11 cellular contexts compared by ENCODE assay signal in genomic region chr16:11836653-11837244, GRCh38. TPM values are rescaled to one million over a fixed set of nuclear protein-coding genes. Genes with fewer than 3 reads are reported as not detected.
DNase-seq lines count a peak whose midpoint lies in the region; ATAC-seq and TF ChIP-seq lines count a peak whose summit lies in the region.
"Had no signal": no experiment of that assay in that cellular context is flagged by ENCODE, and none has a peak within 500 bp of the region (broad histone marks: within the 10 kb centered on the region; RNA-seq: fewer than 3 reads in every experiment).

No MANE protein-coding gene starts in this region.

- no peak for DNase-seq in activated T-cell treated with anti-CD3 and anti-CD28 coated beads, Interleukin-2, amount 50 U/mL, for 4 hours
- DNase-seq in activated T-cell treated with anti-CD3 and anti-CD28 coated beads, Interleukin-2, amount 50 U/mL, for 72 hours, result no peak
- DNase-seq in SJSA1 (ENCODE audit: low read depth in 1 of 2, low spot score in 2 of 2), result peak in 1 of 2 experiments; percentile 41
- DNase-seq in fibroblast of villous mesenchyme (ENCODE audit: low read depth), result peak; percentile 71
- no peak for DNase-seq in pons (ENCODE audit: low spot score)
- DNase-seq: naive B cell had no signal

- no peaks in the 10 kb centered on the region for H3K9me3 Mint-ChIP-seq in activated T-cell treated with anti-CD3 and anti-CD28 coated beads, Interleukin-2, amount 50 U/mL, for 4 hours
- no peaks in the 10 kb centered on the region for H3K9me3 Mint-ChIP-seq in activated T-cell treated with anti-CD3 and anti-CD28 coated beads, Interleukin-2, amount 50 U/mL, for 72 hours
- H3K9me3 Mint-ChIP-seq: naive B cell; T-helper 1 cell treated with Interleukin-12 subunit alpha and Interleukin-12 subunit beta and Interleukin-4 antibody, amounts not matched to agents 30 μg/mL and 1 μg/mL, for 36 hours had no signal

- peaks cover 29% of the 10 kb centered on the region for H3K36me3 Mint-ChIP-seq in activated T-cell treated with anti-CD3 and anti-CD28 coated beads, Interleukin-2, amount 50 U/mL, for 4 hours (ENCODE audit: insufficient read depth)
- H3K36me3 Mint-ChIP-seq in activated T-cell treated with anti-CD3 and anti-CD28 coated beads, Interleukin-2, amount 50 U/mL, for 72 hours (ENCODE audit: insufficient read depth in 2 of 2), result peaks cover 4 to 25% of the 10 kb centered on the region in 2 donors

- TF ChIP-seq CTCF in fibroblast of villous mesenchyme (IDR thresholded peaks at IDR 0.05; ENCODE audit: insufficient read depth, low read depth, low read length), result no peak

- peak; percentile 8 to 29 for ATAC-seq in activated T-cell treated with anti-CD3 and anti-CD28 coated beads, Interleukin-2, amount 50 U/mL, for 4 hours
- ATAC-seq in activated T-cell treated with anti-CD3 and anti-CD28 coated beads, Interleukin-2, amount 50 U/mL, for 72 hours (replicated peaks in 1 of 2), result no peak
- no peak for ATAC-seq in HG02870 (IDR thresholded peaks at IDR 0.05; ENCODE audit: unreplicated experiment)
- no peak for ATAC-seq in HG03108 (IDR thresholded peaks at IDR 0.05; ENCODE audit: unreplicated experiment)

- H3K4me3 Mint-ChIP-seq in activated T-cell treated with anti-CD3 and anti-CD28 coated beads, Interleukin-2, amount 50 U/mL, for 4 hours, result no peak overlapping the region
- no peak overlapping the region for H3K4me3 Mint-ChIP-seq in activated T-cell treated with anti-CD3 and anti-CD28 coated beads, Interleukin-2, amount 50 U/mL, for 72 hours
- H3K4me3 Mint-ChIP-seq: T-helper 1 cell treated with Interleukin-12 subunit alpha and Interleukin-12 subunit beta and Interleukin-4 antibody, amounts not matched to agents 30 μg/mL and 1 μg/mL, for 36 hours had no signal

- no peaks in the 10 kb centered on the region for H3K4me1 Mint-ChIP-seq in activated T-cell treated with anti-CD3 and anti-CD28 coated beads, Interleukin-2, amount 50 U/mL, for 4 hours (ENCODE audit: low read depth)
- no peaks in the 10 kb centered on the region for H3K4me1 Mint-ChIP-seq in activated T-cell treated with anti-CD3 and anti-CD28 coated beads, Interleukin-2, amount 50 U/mL, for 72 hours (ENCODE audit: low read depth)
- H3K4me1 Mint-ChIP-seq: naive B cell had no signal

- no peak overlapping the region for H3K4me3 ChIP-seq in SJSA1
- no peak overlapping the region for H3K4me3 ChIP-seq in fibroblast of villous mesenchyme (ENCODE audit: low read depth, low read length)
- no peak overlapping the region for H3K4me3 ChIP-seq in subcutaneous abdominal adipose tissue (ENCODE audit: low read depth in 1 of 5, low read length in 5 of 5)
- H3K4me3 ChIP-seq: HAP-1 had no signal

- H3K27ac ChIP-seq in SJSA1, result peak overlapping the region; percentile 26; the same call in 1 of the 2 replicates
- peak overlapping the region; percentile 33 for H3K27ac ChIP-seq in subcutaneous abdominal adipose tissue (ENCODE audit: low read depth, low read length)

- no peaks in the 10 kb centered on the region for H3K27me3 ChIP-seq in SJSA1 (replicated peaks)
- no peaks in the 10 kb centered on the region for H3K27me3 ChIP-seq in subcutaneous abdominal adipose tissue (ENCODE audit: control insufficient read depth in 5 of 5, insufficient read depth in 4 of 5, low read length in 5 of 5)

- H3K4me1 ChIP-seq in SJSA1 (replicated peaks) (peaks cover 16% of the 10 kb centered on the region), subcutaneous abdominal adipose tissue (ENCODE audit: control insufficient read depth in 5 of 5, insufficient read depth in 5 of 5, low read length in 5 of 5) (peaks cover 0 to 24% (median 16%) of the 10 kb centered on the region in 5 donors)
- H3K4me1 ChIP-seq: HAP-1 had no signal

- H3K36me3 ChIP-seq in SJSA1, result peaks cover 57% of the 10 kb centered on the region
- peaks cover 23 to 59% (median 54%) of the 10 kb centered on the region in 5 donors for H3K36me3 ChIP-seq in subcutaneous abdominal adipose tissue (ENCODE audit: control insufficient read depth in 5 of 5, insufficient read depth in 5 of 5, low read length in 5 of 5)

- H3K27ac Mint-ChIP-seq in activated T-cell treated with anti-CD3 and anti-CD28 coated beads, Interleukin-2, amount 50 U/mL, for 72 hours, result no peak overlapping the region
- H3K27ac Mint-ChIP-seq: T-helper 1 cell treated with Interleukin-12 subunit alpha and Interleukin-12 subunit beta and Interleukin-4 antibody, amounts not matched to agents 30 μg/mL and 1 μg/mL, for 36 hours had no signal

- H3K9me3 ChIP-seq in SJSA1 (replicated peaks) (no peaks in the 10 kb centered on the region), subcutaneous abdominal adipose tissue (ENCODE audit: control insufficient read depth in 5 of 5, low read length in 5 of 5) (no peaks in the 10 kb centered on the region)
- H3K9me3 ChIP-seq: HAP-1 had no signal

- no peak overlapping the region for H3K9ac ChIP-seq in subcutaneous abdominal adipose tissue (ENCODE audit: low read length in 5 of 5)

- no peaks in the 10 kb centered on the region for H3K27me3 Mint-ChIP-seq in activated T-cell treated with anti-CD3 and anti-CD28 coated beads, Interleukin-2, amount 50 U/mL, for 4 hours (ENCODE audit: low read depth)
- no peaks in the 10 kb centered on the region for H3K27me3 Mint-ChIP-seq in activated T-cell treated with anti-CD3 and anti-CD28 coated beads, Interleukin-2, amount 50 U/mL, for 72 hours (ENCODE audit: low read depth)
- H3K27me3 Mint-ChIP-seq: naive B cell had no signal

RNA-seq across cellular contexts. Expression of gene RSL1D1, which starts 14.6 kb away (rescaled TPM):
- total RNA-seq in activated T-cell treated with anti-CD3 and anti-CD28 coated beads, Interleukin-2, amount 50 U/mL, for 4 hours, result 100 to 1,000 TPM; 464 to 500 (median 484) TPM
- total RNA-seq in activated T-cell treated with anti-CD3 and anti-CD28 coated beads, Interleukin-2, amount 50 U/mL, for 72 hours, result 100 to 1,000 TPM; 267 to 360 TPM
- 120 and 204 TPM in 2 replicates for total RNA-seq in SJSA1 (2014; rRNA removed; shearing (Covaris generic))
- total RNA-seq in fibroblast of villous mesenchyme, result 57.7 and 117 TPM in 2 replicates

RNA-seq across cellular contexts. Expression of gene ZC3H7A, which starts 39.7 kb away (rescaled TPM):
- total RNA-seq in activated T-cell treated with anti-CD3 and anti-CD28 coated beads, Interleukin-2, amount 50 U/mL, for 4 hours, result 10 to 100 TPM; 33.3 to 39.7 (median 38.4) TPM
- 100 to 1,000 TPM in 1 of 2 donors, 10 to 100 TPM in 1; 96.3 to 105 TPM for total RNA-seq in activated T-cell treated with anti-CD3 and anti-CD28 coated beads, Interleukin-2, amount 50 U/mL, for 72 hours
- total RNA-seq in SJSA1 (2014; rRNA removed; shearing (Covaris generic)), result 47.4 and 60.9 TPM in 2 replicates
- 39.0 and 59.2 TPM in 2 replicates for total RNA-seq in fibroblast of villous mesenchyme

Comparison
In these comparisons a context has a peak if more than half of its experiments do, and no peak if none do; other contexts are left out.
1. ATAC-seq: peak in activated T-cell treated with anti-CD3 and anti-CD28 coated beads, Interleukin-2, amount 50 U/mL, for 4 hours (2 of 2); none in activated T-cell treated with anti-CD3 and anti-CD28 coated beads, Interleukin-2, amount 50 U/mL, for 72 hours (0 of 2), HG02870 (single experiment) and HG03108 (single experiment).